Comparison of ENCODE assay signal across 8 cellular contexts in the genomic region with DNA sequence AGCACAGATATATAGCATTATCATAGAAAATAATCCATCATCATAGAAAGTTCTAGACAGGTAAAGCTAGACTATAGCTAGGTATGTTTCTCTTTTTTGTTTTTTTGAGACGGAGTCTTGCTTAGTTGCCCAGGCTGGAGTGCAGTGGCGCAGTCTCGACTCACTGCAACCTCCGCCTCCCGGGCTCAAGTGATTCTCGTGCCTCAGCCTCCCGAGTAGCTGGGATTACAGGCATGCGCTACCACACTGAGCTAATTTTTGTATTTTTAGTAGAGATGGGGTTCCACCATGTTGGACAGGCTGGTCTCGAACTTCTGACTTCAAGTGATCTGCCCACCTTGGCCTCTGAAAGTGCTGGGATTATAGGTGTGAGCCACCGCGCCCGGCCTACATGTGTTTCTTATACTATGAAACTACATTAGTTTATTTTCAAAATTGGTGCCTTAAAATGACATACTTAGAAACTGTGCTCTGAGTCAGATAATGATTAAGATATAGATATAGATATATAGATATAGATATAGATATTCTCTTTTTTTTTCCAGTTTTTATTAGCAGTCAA. TPM values are rescaled to one million over a fixed set of nuclear protein-coding genes. Genes with fewer than 3 reads are reported as not detected.
A peak's percentile ranks its signal among the peaks of the same experiment; 100 is the strongest.
DNase-seq lines count a peak whose midpoint lies in the region; ATAC-seq and TF ChIP-seq lines count a peak whose summit lies in the region.
"Not testable (repeated sequence)": the region's sequence is repeated elsewhere in the genome, so short reads cannot be mapped to it uniquely, and the experiment has no call there.

No MANE protein-coding gene starts in this region.

- H3K36me3 Mint-ChIP-seq in CD14-positive monocyte (peaks cover 19 to 23% of the 10 kb centered on the region in 2 donors), endothelial cell (ENCODE audit: low read depth, unreplicated experiment) (peaks cover 24% of the 10 kb centered on the region)
- H3K36me3 Mint-ChIP-seq in T-helper 17 cell (ENCODE audit: low read depth), result not testable (repeated sequence)
- H3K36me3 Mint-ChIP-seq in activated naive CD8-positive, alpha-beta T cell treated with anti-CD3 and anti-CD28 coated beads, Interleukin-2, amount 10 ng/mL, durations not matched to agents 7 days and 5 days, result peaks cover 28% of the 10 kb centered on the region

- H3K27ac ChIP-seq in HUES64 (ENCODE audit: low read depth, low read length); iPS-20b (ENCODE audit: low read length); subcutaneous abdominal adipose tissue (ENCODE audit: low read depth, low read length): not testable (repeated sequence)
- peak overlapping the region; percentile 88 for H3K27ac ChIP-seq in neutrophil

- not testable (repeated sequence) for TF ChIP-seq CTCF in CD14-positive monocyte (IDR thresholded peaks at IDR 0.05); endothelial cell (IDR thresholded peaks at IDR 0.05; ENCODE audit: unreplicated experiment); neutrophil (IDR thresholded peaks at IDR 0.05)

- H3K9me3 ChIP-seq in HUES64 (ENCODE audit: insufficient read depth, low read depth, low read length), result peaks cover 20% of the 10 kb centered on the region
- H3K9me3 ChIP-seq in T-helper 17 cell (ENCODE audit: control insufficient read depth, low read length, poor library complexity, severe bottlenecking); neutrophil; subcutaneous abdominal adipose tissue (ENCODE audit: control insufficient read depth in 5 of 5, low read length in 5 of 5): not testable (repeated sequence)
- H3K9me3 ChIP-seq in iPS-20b (ENCODE audit: insufficient read depth, low read depth, low read length), result peaks cover 21% of the 10 kb centered on the region

- not testable (repeated sequence) for DNase-seq in CD14-positive monocyte (ENCODE audit: low spot score); T-helper 17 cell; activated naive CD8-positive, alpha-beta T cell treated with anti-CD3 and anti-CD28 coated beads, Interleukin-2, amount 10 ng/mL, durations not matched to agents 7 days and 5 days; endothelial cell (ENCODE audit: low spot score)

- ATAC-seq in T-helper 17 cell; activated naive CD8-positive, alpha-beta T cell treated with anti-CD3 and anti-CD28 coated beads, Interleukin-2, amount 10 ng/mL, durations not matched to agents 7 days and 5 days (ENCODE audit: low read depth): not testable (repeated sequence)

- H3K4me3 ChIP-seq in HUES64 (ENCODE audit: low read length) (peak overlapping the region; percentile 98), iPS-20b (ENCODE audit: low read length) (peak overlapping the region; percentile 86), subcutaneous abdominal adipose tissue (ENCODE audit: low read depth in 1 of 5, low read length in 5 of 5) (peak overlapping the region; percentile 93 to 97 (median 95))
- H3K4me3 ChIP-seq in neutrophil (ENCODE audit: low read depth in 1 of 2, low read length in 1 of 2), result not testable (repeated sequence)

- not testable (repeated sequence) for H3K4me1 ChIP-seq in HUES64 (ENCODE audit: insufficient read depth, low read length); iPS-20b (ENCODE audit: insufficient read depth, low read length)
- peaks cover 19 to 21% of the 10 kb centered on the region in 2 experiments for H3K4me1 ChIP-seq in neutrophil (ENCODE audit: control insufficient read depth in 1 of 2, insufficient read depth in 1 of 2, low read depth in 1 of 2, low read length in 1 of 2)
- peaks cover 0 to 25% (median 24%) of the 10 kb centered on the region in 5 donors for H3K4me1 ChIP-seq in subcutaneous abdominal adipose tissue (ENCODE audit: control insufficient read depth in 5 of 5, insufficient read depth in 5 of 5, low read length in 5 of 5)

- peak overlapping the region; percentile 15 to 50 for H3K4me3 Mint-ChIP-seq in CD14-positive monocyte
- H3K4me3 Mint-ChIP-seq in T-helper 17 cell, result not testable (repeated sequence)
- peak overlapping the region; percentile 94 for H3K4me3 Mint-ChIP-seq in activated naive CD8-positive, alpha-beta T cell treated with anti-CD3 and anti-CD28 coated beads, Interleukin-2, amount 10 ng/mL, durations not matched to agents 7 days and 5 days
- H3K4me3 Mint-ChIP-seq in endothelial cell (ENCODE audit: unreplicated experiment), result peak overlapping the region; percentile 77

- H3K27me3 ChIP-seq in HUES64 (ENCODE audit: insufficient read depth, low read length); iPS-20b (ENCODE audit: insufficient read depth, low read length); neutrophil; subcutaneous abdominal adipose tissue (ENCODE audit: control insufficient read depth in 5 of 5, insufficient read depth in 4 of 5, low read length in 5 of 5): not testable (repeated sequence)

- not testable (repeated sequence) for H3K27me3 Mint-ChIP-seq in CD14-positive monocyte (ENCODE audit: low read depth in 3 of 3); T-helper 17 cell; activated naive CD8-positive, alpha-beta T cell treated with anti-CD3 and anti-CD28 coated beads, Interleukin-2, amount 10 ng/mL, durations not matched to agents 7 days and 5 days; endothelial cell (ENCODE audit: unreplicated experiment)

- intact Hi-C loops in CD14-positive monocyte (cut with micrococcal nuclease), result not testable (repeated sequence)

- WGBS in HUES64, result 93% methylated on average over 9 of the region's 12 CpGs

- peak overlapping the region; percentile 96; the same call in 1 of the 2 replicates for H3K9ac ChIP-seq in HUES64 (ENCODE audit: low read depth, low read length)
- H3K9ac ChIP-seq in iPS-20b (ENCODE audit: low read depth, low read length), result peak overlapping the region; percentile 89; the same call in 1 of the 2 replicates
- H3K9ac ChIP-seq in subcutaneous abdominal adipose tissue (ENCODE audit: low read length in 5 of 5), result peak overlapping the region in 2 of 5 donors; percentile 92 to 95

- H3K27ac Mint-ChIP-seq in CD14-positive monocyte (peak overlapping the region in 3 of 7 donors; percentile 11 to 91 (median 74)), T-helper 17 cell (peak overlapping the region; percentile 98)
- not testable (repeated sequence) for H3K27ac Mint-ChIP-seq in activated naive CD8-positive, alpha-beta T cell treated with anti-CD3 and anti-CD28 coated beads, Interleukin-2, amount 10 ng/mL, durations not matched to agents 7 days and 5 days; endothelial cell (ENCODE audit: unreplicated experiment)

- peaks cover 32% of the 10 kb centered on the region for H3K4me1 Mint-ChIP-seq in CD14-positive monocyte
- peaks cover 30% of the 10 kb centered on the region for H3K4me1 Mint-ChIP-seq in T-helper 17 cell
- peaks cover 32% of the 10 kb centered on the region for H3K4me1 Mint-ChIP-seq in activated naive CD8-positive, alpha-beta T cell treated with anti-CD3 and anti-CD28 coated beads, Interleukin-2, amount 10 ng/mL, durations not matched to agents 7 days and 5 days
- peaks cover 22% of the 10 kb centered on the region for H3K4me1 Mint-ChIP-seq in endothelial cell (ENCODE audit: unreplicated experiment)

- POLR2A ChIA-PET in activated naive CD8-positive, alpha-beta T cell treated with anti-CD3 and anti-CD28 coated beads, Interleukin-2, amount 10 ng/mL, durations not matched to agents 7 days and 5 days (lab: Charles Lee), result interaction anchor here (0.9 kb wide), 1 partner anchor 42 kb away, joined by 3 read pairs; a partner anchor contains a TSS

- peaks cover 40% of the 10 kb centered on the region for H3K36me3 ChIP-seq in HUES64 (ENCODE audit: insufficient read depth, low read length)
- H3K36me3 ChIP-seq in iPS-20b (ENCODE audit: insufficient read depth, low read depth, low read length), result peaks cover 35% of the 10 kb centered on the region
- not testable (repeated sequence) for H3K36me3 ChIP-seq in neutrophil; subcutaneous abdominal adipose tissue (ENCODE audit: control insufficient read depth in 5 of 5, insufficient read depth in 5 of 5, low read length in 5 of 5)

- not testable (repeated sequence) for H3K9me3 Mint-ChIP-seq in CD14-positive monocyte; activated naive CD8-positive, alpha-beta T cell treated with anti-CD3 and anti-CD28 coated beads, Interleukin-2, amount 10 ng/mL, durations not matched to agents 7 days and 5 days; endothelial cell (ENCODE audit: unreplicated experiment)

RNA-seq across cellular contexts. Expression of a gene that starts 1.5 kb away (rescaled TPM):
- polyA plus RNA-seq in CD14-positive monocyte, result 1 to 10 TPM; 6.9 to 9.4 TPM
- polyA plus RNA-seq in HUES64 (2013, experiment 1 of 2), result 14.1 TPM
- polyA plus RNA-seq in HUES64 (2013, experiment 2 of 2), result 17.8 TPM
- 10 to 100 TPM; 13.5 to 18.0 TPM for total RNA-seq in T-helper 17 cell
- 10 to 100 TPM; 15.7 to 15.8 TPM for total RNA-seq in activated naive CD8-positive, alpha-beta T cell treated with anti-CD3 and anti-CD28 coated beads, Interleukin-2, amount 10 ng/mL, durations not matched to agents 7 days and 5 days
- 16.1 TPM for total RNA-seq in endothelial cell (ENCODE audit: unreplicated experiment)

RNA-seq across cellular contexts. Expression of a gene that starts 42.7 kb away (rescaled TPM):
- polyA plus RNA-seq in CD14-positive monocyte, result 1 to 10 TPM; 1.5 to 1.6 TPM
- 8.3 TPM for polyA plus RNA-seq in HUES64 (2013, experiment 1 of 2)
- 7.5 TPM for polyA plus RNA-seq in HUES64 (2013, experiment 2 of 2)
- total RNA-seq in T-helper 17 cell (10 to 100 TPM in 1 of 2 donors, 1 to 10 TPM in 1; 9.4 to 15.7 TPM), endothelial cell (ENCODE audit: unreplicated experiment) (8.3 TPM)
- total RNA-seq in activated naive CD8-positive, alpha-beta T cell treated with anti-CD3 and anti-CD28 coated beads, Interleukin-2, amount 10 ng/mL, durations not matched to agents 7 days and 5 days, result 10 to 100 TPM in 1 of 2 experiments, 1 to 10 TPM in 1; 9.3 to 10.0 TPM

RNA-seq across cellular contexts. Expression of a gene that starts 42.7 kb away (rescaled TPM):
- 10 to 100 TPM in 1 of 2 donors, 1 to 10 TPM in 1; 7.6 to 13.3 TPM for polyA plus RNA-seq in CD14-positive monocyte
- polyA plus RNA-seq in HUES64 (2013, experiment 1 of 2), result 24.3 TPM
- polyA plus RNA-seq in HUES64 (2013, experiment 2 of 2), result 23.6 TPM
- 10 to 100 TPM; 19.8 to 29.4 TPM for total RNA-seq in T-helper 17 cell
- total RNA-seq in activated naive CD8-positive, alpha-beta T cell treated with anti-CD3 and anti-CD28 coated beads, Interleukin-2, amount 10 ng/mL, durations not matched to agents 7 days and 5 days, result 10 to 100 TPM; 19.2 to 20.0 TPM
- total RNA-seq in endothelial cell (ENCODE audit: unreplicated experiment), result 18.0 TPM
